Comparison of ENCODE assay signal across 13 cellular contexts in genomic region chr9:126513159-126514036, GRCh38.
DNase-seq lines count a peak whose midpoint lies in the region; ATAC-seq and TF ChIP-seq lines count a peak whose summit lies in the region.
"Had no signal": no experiment of that assay in that cellular context is flagged by ENCODE, and none has a peak within 500 bp of the region (broad histone marks: within the 10 kb centered on the region; RNA-seq: fewer than 3 reads in every experiment).

No MANE protein-coding gene starts in this region.

- H3K27me3 ChIP-seq in BE2C, result no peaks in the 10 kb centered on the region
- no peaks in the 10 kb centered on the region for H3K27me3 ChIP-seq in mesendoderm (ENCODE audit: insufficient read depth, low read length, poor library complexity)
- peaks cover 43% of the 10 kb centered on the region for H3K27me3 ChIP-seq in colonic mucosa

- H3K18ac ChIP-seq in mesendoderm (ENCODE audit: low read length), result no peak overlapping the region

- H3K9me3 Mint-ChIP-seq in chondrocyte (ENCODE audit: low read depth), result no peaks in the 10 kb centered on the region
- H3K9me3 Mint-ChIP-seq: activated CD8-positive, alpha-beta T cell treated with anti-CD3 and anti-CD28 coated beads for 36 hours; activated T-helper 2 cell treated with anti-CD3 and anti-CD28 coated beads, Interferon-gamma antibody, Interleukin-2, Interleukin-4, amounts not matched to agents 10 μg/mL and 5 μg/mL and 100 μg/mL, durations not matched to agents 14 hours and 24 hours and 36 hours; mesothelial cell of epicardium had no signal

- peaks cover 4% of the 10 kb centered on the region for H3K27me3 Mint-ChIP-seq in chondrocyte (ENCODE audit: low read depth)

- H3K56ac ChIP-seq in mesendoderm (ENCODE audit: low read length), result peak overlapping the region; percentile 86

- H3K36me3 ChIP-seq in BE2C (no peaks in the 10 kb centered on the region), mesendoderm (ENCODE audit: control insufficient read depth, insufficient read depth, low read length) (no peaks in the 10 kb centered on the region), colonic mucosa (no peaks in the 10 kb centered on the region)
- H3K36me3 ChIP-seq: pancreas had no signal

- H2BK5ac ChIP-seq in mesendoderm (ENCODE audit: low read length), result no peak overlapping the region

- peak overlapping the region; percentile 49 for H3K9ac ChIP-seq in mesendoderm (ENCODE audit: low read length)
- H3K9ac ChIP-seq in colonic mucosa (ENCODE audit: low read depth in 2 of 2, low read length in 2 of 2), result no peak overlapping the region

- H3K27ac Mint-ChIP-seq in chondrocyte (ENCODE audit: unreplicated experiment), result no peak overlapping the region
- H3K27ac Mint-ChIP-seq: activated CD8-positive, alpha-beta T cell treated with anti-CD3 and anti-CD28 coated beads for 36 hours; activated T-helper 2 cell treated with anti-CD3 and anti-CD28 coated beads, Interferon-gamma antibody, Interleukin-2, Interleukin-4, amounts not matched to agents 10 μg/mL and 5 μg/mL and 100 μg/mL, durations not matched to agents 14 hours and 24 hours and 36 hours; mesothelial cell of epicardium had no signal

- H3K4me2 ChIP-seq in mesendoderm (ENCODE audit: low read length), result peak overlapping the region; percentile 43

- intact Hi-C loops in colonic mucosa (cut with DNase I), result no loop called here

- H2BK15ac ChIP-seq in mesendoderm (replicated peaks; ENCODE audit: low read depth), result no peak overlapping the region

- H2AK5ac ChIP-seq in mesendoderm (ENCODE audit: low read length), result no peak overlapping the region

- no peaks in the 10 kb centered on the region for H3K79me1 ChIP-seq in mesendoderm (ENCODE audit: low read length)

- H4K8ac ChIP-seq in mesendoderm (ENCODE audit: low read depth, low read length), result no peak overlapping the region

- TF ChIP-seq CTCF in BE2C (IDR thresholded peaks at IDR 0.05; ENCODE audit: low read depth, low read length) (peak; percentile 9; the same call in 1 of the 2 replicates), chondrocyte (IDR thresholded peaks at IDR 0.05) (no peak), colonic mucosa (IDR thresholded peaks at IDR 0.05) (no peak)

- H4K5ac ChIP-seq in mesendoderm (ENCODE audit: low read length), result no peak overlapping the region

- peaks cover 30% of the 10 kb centered on the region for H3K4me1 Mint-ChIP-seq in chondrocyte (ENCODE audit: low read depth)

- no peak overlapping the region for H3K4ac ChIP-seq in mesendoderm (ENCODE audit: low read depth, low read length)

- H3K27ac ChIP-seq in mesendoderm (ENCODE audit: low read depth, low read length) (no peak overlapping the region), colonic mucosa (no peak overlapping the region)
- H3K27ac ChIP-seq: pancreas, SK-N-MC had no signal

- no peaks in the 10 kb centered on the region for H3K9me3 ChIP-seq in BE2C
- no peaks in the 10 kb centered on the region for H3K9me3 ChIP-seq in colonic mucosa
- H3K9me3 ChIP-seq: pancreas had no signal

- no peak overlapping the region for H3K4me3 Mint-ChIP-seq in chondrocyte (ENCODE audit: unreplicated experiment)
- H3K4me3 Mint-ChIP-seq: activated CD8-positive, alpha-beta T cell treated with anti-CD3 and anti-CD28 coated beads for 36 hours; mesothelial cell of epicardium had no signal

- H2BK120ac ChIP-seq in mesendoderm (ENCODE audit: low read depth, low read length), result no peak overlapping the region

- WGBS in mesendoderm (ENCODE audit: extremely low coverage, insufficient coverage, low lambda C conversion rate), result no CpG with 5 or more reads among the region's 13 CpGs

- H3K4me3 ChIP-seq in BE2C (ENCODE audit: low read depth, low read length) (peak overlapping the region; percentile 12; the same call in 1 of the 2 replicates), mesendoderm (ENCODE audit: low read length) (no peak overlapping the region), colonic mucosa (no peak overlapping the region)
- H3K4me3 ChIP-seq: SK-N-MC had no signal

- H3K36me3 Mint-ChIP-seq in chondrocyte (ENCODE audit: low read depth), result no peaks in the 10 kb centered on the region
- H3K36me3 Mint-ChIP-seq: mesothelial cell of epicardium had no signal

- H3K23ac ChIP-seq in mesendoderm (ENCODE audit: low read length), result no peak overlapping the region

- no peaks in the 10 kb centered on the region for H3K79me2 ChIP-seq in mesendoderm (ENCODE audit: control insufficient read depth, insufficient read depth, low read length)

- ATAC-seq in GM19328 (IDR thresholded peaks at IDR 0.05; ENCODE audit: unreplicated experiment) (no peak), HG03175 (IDR thresholded peaks at IDR 0.05; ENCODE audit: unreplicated experiment) (no peak)

- DNase-seq in BE2C, result peak; percentile 52
- DNase-seq in HPDE6-E6E7 (ENCODE audit: extremely low spot score), result peak; percentile 56
- DNase-seq in chondrocyte (ENCODE audit: low spot score), result peak; percentile 59
- peak; percentile 67 for DNase-seq in mesendoderm
- DNase-seq in RKO (ENCODE audit: low spot score), result no peak
- DNase-seq in colonic mucosa, result no peak

- H3K4me1 ChIP-seq in BE2C (peaks cover 47% of the 10 kb centered on the region), mesendoderm (ENCODE audit: control insufficient read depth, low read depth, low read length) (peaks cover 7% of the 10 kb centered on the region), colonic mucosa (no peaks in the 10 kb centered on the region)
- H3K4me1 ChIP-seq: pancreas had no signal

Comparison
In these comparisons a context has a peak if more than half of its experiments do, and no peak if none do; other contexts are left out.
1. DNase-seq: peak in BE2C (single experiment), HPDE6-E6E7 (single experiment), chondrocyte (single experiment) and mesendoderm (single experiment); none in RKO (single experiment) and colonic mucosa (single experiment).